In the genomic region with DNA sequence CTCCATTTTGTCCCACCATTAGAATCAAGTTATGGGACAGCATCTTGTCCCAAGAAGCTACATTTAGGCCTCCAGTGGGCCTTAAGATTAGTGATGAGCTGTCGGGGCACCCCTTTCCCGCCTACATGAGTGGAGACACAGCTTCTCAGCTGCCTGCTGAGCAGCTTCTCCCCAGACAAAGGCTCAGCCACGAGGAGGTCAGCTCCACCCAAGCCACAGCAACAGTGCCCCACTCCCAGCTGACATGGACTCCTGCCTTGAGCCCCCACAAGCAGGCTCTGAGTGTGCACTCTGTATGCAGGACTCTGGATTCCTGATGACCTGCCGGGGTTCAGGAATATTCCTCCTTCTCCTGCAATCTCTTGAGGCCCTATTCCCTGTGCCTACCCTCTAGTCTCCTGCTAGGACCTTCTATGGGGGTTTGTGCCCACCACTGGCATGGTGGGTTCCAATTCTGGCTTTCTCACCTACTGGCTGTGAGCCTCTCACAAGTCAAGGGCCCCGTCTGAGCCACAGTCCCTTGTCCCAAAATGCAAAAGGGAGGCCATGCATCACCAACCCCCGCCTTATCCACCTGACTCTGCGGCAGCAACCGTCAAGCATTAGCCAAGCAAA, we compare ENCODE assay signal across 31 cellular contexts.
"Had no signal": no experiment of that assay in that cellular context is flagged by ENCODE, and none has a peak within 500 bp of the region (broad histone marks: within the 10 kb centered on the region; RNA-seq: fewer than 3 reads in every experiment).

No MANE protein-coding gene starts in this region.

- H3K27ac ChIP-seq: neural progenitor cell, neutrophil, ovary, parathyroid adenoma, psoas muscle, right lobe of liver, sigmoid colon, spleen, suprapubic skin, testis, tibial artery, transverse colon, upper lobe of right lung, uterus had no signal

- H3K36me3 ChIP-seq: neural progenitor cell, neutrophil, ovary, right lobe of liver, sigmoid colon, spleen, suprapubic skin, tibial artery, transverse colon, upper lobe of right lung, uterus had no signal

- ATAC-seq: naive thymus-derived CD8-positive, alpha-beta T cell; natural killer cell treated with Interleukin-12 subunit alpha and Interleukin-12 subunit beta and Interleukin-15 and Interleukin-18, amount 100 ng/mL, for 72 hours; psoas muscle; right cardiac atrium; right lobe of liver; stimulated activated memory B cell treated with anti-CD40 and anti-IgM and Interleukin-4, amounts not matched to agents 10 μg/mL and 1 μg/mL and 100 μg/mL, for 72 hours; stimulated activated naive CD8-positive, alpha-beta T cell treated with anti-CD3 and anti-CD28 coated beads, Interleukin-15, amount 100 ng/mL, for 72 hours; stimulated activated naive CD8-positive, alpha-beta T cell treated with anti-CD3 and anti-CD28 coated beads, Interleukin-15, Interleukin-2, amounts not matched to agents 100 U/mL and 50 U/mL, for 24 hours; upper lobe of right lung had no signal

- H2AFZ ChIP-seq: neural progenitor cell, parathyroid adenoma had no signal

- H3K4me2 ChIP-seq: neural progenitor cell had no signal

- FAIRE-seq: small intestine had no signal

- H3K79me2 ChIP-seq: parathyroid adenoma had no signal

- H3K4me3 ChIP-seq: neural progenitor cell, ovary, psoas muscle, right lobe of liver, sigmoid colon, spleen, suprapubic skin, testis, tibial artery, transverse colon, upper lobe of right lung, uterus had no signal

- H3K27me3 ChIP-seq: neural progenitor cell, neutrophil, ovary, right lobe of liver, sigmoid colon, spleen, suprapubic skin, testis, tibial artery, transverse colon, upper lobe of right lung, uterus had no signal

- DNase-seq: naive B cell; naive thymus-derived CD8-positive, alpha-beta T cell; nucleus accumbens; ovary; posterior cingulate gyrus; psoas muscle; right cardiac atrium; right lobe of liver; sigmoid colon; small intestine; spleen; stimulated activated CD4-positive, alpha-beta T cell treated with anti-CD3 and anti-CD28 coated beads, Interleukin-12 subunit alpha, Interleukin-12 subunit beta, amount 100 ng/mL, for 4 hours; stimulated activated CD4-positive, alpha-beta T cell treated with anti-CD3 and anti-CD28 coated beads, Interleukin-1b, Interleukin-23, amount 100 ng/mL, for 48 hours; stimulated activated CD4-positive, alpha-beta T cell treated with anti-CD3 and anti-CD28 coated beads, Interleukin-4, amount 100 ng/mL, for 1 hour; stimulated activated CD4-positive, alpha-beta T cell treated with anti-CD3 and anti-CD28 coated beads, Interleukin-4, amount 100 ng/mL, for 4 hours; stimulated activated CD8-positive, alpha-beta memory T cell treated with anti-CD3 and anti-CD28 coated beads, Interleukin-4, amount 100 ng/mL, for 48 hours; stimulated activated naive CD4-positive, alpha-beta T cell; stimulated activated naive CD8-positive, alpha-beta T cell treated with anti-CD3 and anti-CD28 coated beads, Interleukin-15, amount 100 ng/mL, for 72 hours; stimulated activated naive CD8-positive, alpha-beta T cell treated with anti-CD3 and anti-CD28 coated beads, Interleukin-15, Interleukin-2, amounts not matched to agents 100 U/mL and 50 U/mL, for 24 hours; substantia nigra; testis; tibial artery; transverse colon; upper lobe of right lung; uterus had no signal

- H3K4me1 ChIP-seq: neural progenitor cell, parathyroid adenoma, psoas muscle, right lobe of liver, sigmoid colon, suprapubic skin, testis, tibial artery, transverse colon, upper lobe of right lung, uterus had no signal

- H3K9ac ChIP-seq: neural progenitor cell, parathyroid adenoma had no signal

- H3K9me3 ChIP-seq: neutrophil, ovary, psoas muscle, right lobe of liver, sigmoid colon, spleen, suprapubic skin, testis, tibial artery, transverse colon, upper lobe of right lung, uterus had no signal
